1 cellular context compared by ENCODE assay signal in genomic region chr12:118307069-118307954, GRCh38.
A peak's percentile ranks its signal among the peaks of the same experiment; 100 is the strongest.
TF ChIP-seq lines count a peak whose summit lies in the region.

No MANE protein-coding gene starts in this region.

TF ChIP-seq in K562, 482 proteins besides CTCF, POLR2A, EP300 and RAD21 (continued from another document and continues in another):
- no peak for TF ChIP-seq TRIM25 (IDR thresholded peaks at IDR 0.05; ENCODE audit: borderline replicate concordance)
- TF ChIP-seq MLX (CRISPR knock-in tag; conservative IDR thresholded peaks at IDR 0.05): no peak
- no peak for TF ChIP-seq ZNF41 (CRISPR knock-in tag; conservative IDR thresholded peaks at IDR 0.05)
- TF ChIP-seq ZNF740 (CRISPR knock-in tag; IDR thresholded peaks at IDR 0.05): peak; percentile 47; the same call in 1 of the 2 replicates
- TF ChIP-seq ZNF740 (tag; IDR thresholded peaks at IDR 0.05): no peak
- TF ChIP-seq ZNF184 (CRISPR knock-in tag; IDR thresholded peaks at IDR 0.05): no peak
- TF ChIP-seq RFX7 (CRISPR knock-in tag; IDR thresholded peaks at IDR 0.05): no peak
- TF ChIP-seq MTF1 (CRISPR knock-in tag; IDR thresholded peaks at IDR 0.05; ENCODE audit: borderline replicate concordance): no peak
- TF ChIP-seq ZNF75A (CRISPR knock-in tag; IDR thresholded peaks at IDR 0.05): no peak
- no peak for TF ChIP-seq ETV6 (IDR thresholded peaks at IDR 0.05; ENCODE audit: borderline replicate concordance in 1 of 2, low read depth in 2 of 2, low read length in 1 of 2)
- no peak for TF ChIP-seq ETV6 (CRISPR knock-in tag; IDR thresholded peaks at IDR 0.05; ENCODE audit: borderline replicate concordance)
- no peak for TF ChIP-seq MBD2 (IDR thresholded peaks at IDR 0.05; ENCODE audit: borderline replicate concordance, low read depth)
- TF ChIP-seq LARP7 (IDR thresholded peaks at IDR 0.05): no peak
- TF ChIP-seq TAF9B (IDR thresholded peaks at IDR 0.05; ENCODE audit: partially characterized antibody): no peak
- TF ChIP-seq GABPB1 (CRISPR knock-in tag; IDR thresholded peaks at IDR 0.05): no peak
- no peak for TF ChIP-seq CCAR2 (IDR thresholded peaks at IDR 0.05; ENCODE audit: low read depth, low read length)
- TF ChIP-seq YBX1 (IDR thresholded peaks at IDR 0.05): no peak
- no peak for TF ChIP-seq ESRRA (IDR thresholded peaks at IDR 0.05; ENCODE audit: borderline replicate concordance, low read depth)
- TF ChIP-seq SAP30 (IDR thresholded peaks at IDR 0.05; ENCODE audit: borderline replicate concordance, insufficient read depth, low read depth, low read length, poor library complexity, severe bottlenecking): no peak
- no peak for TF ChIP-seq CHAMP1 (IDR thresholded peaks at IDR 0.05)
- TF ChIP-seq ETS1 (conservative IDR thresholded peaks at IDR 0.05; ENCODE audit: control insufficient read depth, low read depth, low read length): no peak
- no peak for TF ChIP-seq ZZZ3 (IDR thresholded peaks at IDR 0.05)
- TF ChIP-seq CHCHD3 (CRISPR knock-in tag; IDR thresholded peaks at IDR 0.05): no peak
- TF ChIP-seq RUNX1 (IDR thresholded peaks at IDR 0.05; ENCODE audit: low read depth): no peak
- TF ChIP-seq TCFL5 (CRISPR knock-in tag; conservative IDR thresholded peaks at IDR 0.05): no peak
- TF ChIP-seq KDM2B (CRISPR knock-in tag; IDR thresholded peaks at IDR 0.05): no peak
- peak; percentile 62 for TF ChIP-seq NFE2 (IDR thresholded peaks at IDR 0.05; ENCODE audit: low read depth)
- no peak for TF ChIP-seq CBFA2T3 (IDR thresholded peaks at IDR 0.05)
- no peak for TF ChIP-seq CHD7 (IDR thresholded peaks at IDR 0.05; ENCODE audit: low read depth, low read length)
- no peak for TF ChIP-seq SNRNP70 (optimal IDR thresholded peaks at IDR 0.05; ENCODE audit: low read depth, low read length)
- no peak for TF ChIP-seq SOX6 (IDR thresholded peaks at IDR 0.05)
- TF ChIP-seq MEF2D (tag; conservative IDR thresholded peaks at IDR 0.05; ENCODE audit: low read depth): no peak
- TF ChIP-seq HINFP (tag; conservative IDR thresholded peaks at IDR 0.05; ENCODE audit: low read depth): no peak
- TF ChIP-seq ARID4B (CRISPR knock-in tag; IDR thresholded peaks at IDR 0.05): no peak
- no peak for TF ChIP-seq ZNF764 (CRISPR knock-in tag; IDR thresholded peaks at IDR 0.05; ENCODE audit: low read depth)
- peak; percentile 71 for TF ChIP-seq MAFG (tag; conservative IDR thresholded peaks at IDR 0.05)
- no peak for TF ChIP-seq ZNF347 (CRISPR knock-in tag; IDR thresholded peaks at IDR 0.05; ENCODE audit: low read depth)
